24 cellular contexts compared by ENCODE assay signal in the genomic region with DNA sequence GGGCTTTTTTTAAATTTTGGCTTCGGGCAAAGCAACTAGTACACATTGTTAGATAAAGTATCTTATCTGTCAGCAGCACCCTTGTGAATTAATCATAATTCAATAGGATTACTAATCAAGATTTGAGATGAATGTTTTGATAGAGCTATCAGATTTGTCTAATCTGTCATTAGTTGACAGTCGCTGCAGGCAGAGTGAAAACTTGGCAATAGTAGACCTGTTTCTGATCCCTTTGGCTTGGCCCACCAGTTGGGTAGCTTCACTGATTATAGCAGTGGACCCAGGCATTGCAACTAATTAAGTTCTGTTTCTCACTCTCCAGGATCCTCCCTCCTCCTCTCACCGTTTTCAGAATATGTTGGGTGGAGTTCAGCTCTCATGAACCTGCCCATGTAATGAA.
"Had no signal": no experiment of that assay in that cellular context is flagged by ENCODE, and none has a peak within 500 bp of the region (broad histone marks: within the 10 kb centered on the region; RNA-seq: fewer than 3 reads in every experiment).

No MANE protein-coding gene starts in this region.

- H3K27ac Mint-ChIP-seq: activated CD4-positive, alpha-beta T cell treated with anti-CD3 and anti-CD28 coated beads, Interleukin-2, amount 10 ng/mL, durations not matched to agents 7 days and 5 days; activated CD8-positive, alpha-beta T cell treated with anti-CD3 and anti-CD28 coated beads for 36 hours; activated naive CD4-positive, alpha-beta T cell treated with anti-CD3 and anti-CD28 coated beads, Interleukin-2, amount 50 U/mL, for 72 hours; natural killer cell treated with Interleukin-12 subunit alpha and Interleukin-12 subunit beta and Interleukin-15 and Interleukin-18, amount 100 ng/mL, for 72 hours; T-cell; T-helper 2 cell treated with Interferon-gamma antibody and Interleukin-4, amounts not matched to agents 5 μg/mL and 100 μg/mL, for 36 hours had no signal

- DNase-seq: activated CD4-positive, alpha-beta T cell treated with anti-CD3 and anti-CD28 coated beads, Interleukin-2, amount 10 ng/mL, durations not matched to agents 7 days and 5 days; activated CD8-positive, alpha-beta T cell treated with anti-CD3 and anti-CD28 coated beads for 36 hours; activated gamma-delta T cell treated with Interleukin-2 at 50 U/mL for 16 hours; adrenal gland; cortex of kidney; foreskin melanocyte; lower lobe of right lung; ovary; psoas muscle; stimulated activated CD4-positive, alpha-beta T cell treated with anti-CD3 and anti-CD28 coated beads, Interleukin-12 subunit alpha, Interleukin-12 subunit beta, amount 100 ng/mL, for 4 hours; stimulated activated CD4-positive, alpha-beta T cell treated with anti-CD3 and anti-CD28 coated beads, Interleukin-4, amount 100 ng/mL, for 4 hours; stimulated activated naive CD8-positive, alpha-beta T cell treated with anti-CD3 and anti-CD28 coated beads, Interleukin-15, Interleukin-2, amounts not matched to agents 100 U/mL and 50 U/mL, for 24 hours; T-cell; thyroid gland; upper lobe of right lung had no signal

- H3K9me3 ChIP-seq: adrenal gland, ovary, thyroid gland, upper lobe of right lung had no signal

- H3K27me3 ChIP-seq: adrenal gland, ascending aorta, cardiac muscle cell, ovary, right atrium auricular region, thyroid gland, upper lobe of right lung had no signal

- H3K4me1 ChIP-seq: adrenal gland, ascending aorta, lower lobe of right lung, psoas muscle, right atrium auricular region, thyroid gland, upper lobe of right lung had no signal

- H3K27me3 Mint-ChIP-seq: activated CD4-positive, alpha-beta T cell treated with anti-CD3 and anti-CD28 coated beads, Interleukin-2, amount 10 ng/mL, durations not matched to agents 7 days and 5 days; activated CD8-positive, alpha-beta T cell treated with anti-CD3 and anti-CD28 coated beads for 36 hours; natural killer cell treated with Interleukin-12 subunit alpha and Interleukin-12 subunit beta and Interleukin-15 and Interleukin-18, amount 100 ng/mL, for 72 hours; T-cell had no signal

- H3K4me3 ChIP-seq: adrenal gland, ascending aorta, cardiac muscle cell, lower lobe of right lung, ovary, psoas muscle, right atrium auricular region, thyroid gland, upper lobe of right lung had no signal

- H3K4me1 Mint-ChIP-seq: activated CD4-positive, alpha-beta T cell treated with anti-CD3 and anti-CD28 coated beads, Interleukin-2, amount 10 ng/mL, durations not matched to agents 7 days and 5 days; T-cell had no signal

- H3K36me3 ChIP-seq: adrenal gland, ascending aorta, cardiac muscle cell, lower lobe of right lung, ovary, right atrium auricular region, thyroid gland, upper lobe of right lung had no signal

- H3K27ac ChIP-seq: ascending aorta, cardiac muscle cell, lower lobe of right lung, ovary, psoas muscle, right atrium auricular region, thyroid gland, upper lobe of right lung, VCaP had no signal

- ATAC-seq: activated CD4-positive, CD25-positive, alpha-beta regulatory T cell treated with anti-CD3 and anti-CD28 coated beads, Interleukin-2, amount 50 U/mL, for 24 hours; activated CD8-positive, alpha-beta T cell treated with anti-CD3 and anti-CD28 coated beads for 36 hours; activated naive CD4-positive, alpha-beta T cell treated with anti-CD3 and anti-CD28 coated beads, Interleukin-2, amount 50 U/mL, for 72 hours; left lobe of liver; lower lobe of right lung; natural killer cell treated with Interleukin-12 subunit alpha and Interleukin-12 subunit beta and Interleukin-15 and Interleukin-18, amount 100 ng/mL, for 72 hours; psoas muscle; stimulated activated naive CD8-positive, alpha-beta T cell treated with anti-CD3 and anti-CD28 coated beads, Interleukin-15, Interleukin-2, amounts not matched to agents 100 U/mL and 50 U/mL, for 24 hours; T-cell; upper lobe of right lung had no signal

- H3K4me3 Mint-ChIP-seq: activated CD4-positive, alpha-beta T cell treated with anti-CD3 and anti-CD28 coated beads, Interleukin-2, amount 10 ng/mL, durations not matched to agents 7 days and 5 days; activated CD8-positive, alpha-beta T cell treated with anti-CD3 and anti-CD28 coated beads for 36 hours; natural killer cell treated with Interleukin-12 subunit alpha and Interleukin-12 subunit beta and Interleukin-15 and Interleukin-18, amount 100 ng/mL, for 72 hours; T-cell; T-helper 2 cell treated with Interferon-gamma antibody and Interleukin-4, amounts not matched to agents 5 μg/mL and 100 μg/mL, for 36 hours had no signal
